Comparison of ENCODE assay signal across 1 cellular context in genomic region chr10:75613685-75614587, GRCh38.
A peak's percentile ranks its signal among the peaks of the same experiment; 100 is the strongest.
TF ChIP-seq lines count a peak whose summit lies in the region.

No MANE protein-coding gene starts in this region.

TF ChIP-seq in HEK293, 187 proteins besides CTCF, POLR2A, EP300 and RAD21 (continued from another document and continues in another):
- no peak; the same call in 1 of the 2 replicates for TF ChIP-seq ZNF221 (tag by site-specific recombination; IDR thresholded peaks at IDR 0.05; ENCODE audit: borderline replicate concordance)
- TF ChIP-seq ZNF146 (tag by site-specific recombination; IDR thresholded peaks at IDR 0.05) = peak; percentile 52
- no peak for TF ChIP-seq ZNF133 (tag by site-specific recombination; IDR thresholded peaks at IDR 0.05)
- TF ChIP-seq ZNF596 (tag by site-specific recombination; IDR thresholded peaks at IDR 0.05) = peak; percentile 89
- TF ChIP-seq ZNF114 (tag by site-specific recombination; IDR thresholded peaks at IDR 0.05) = no peak
- TF ChIP-seq ZNF121 (tag by site-specific recombination; IDR thresholded peaks at IDR 0.05) = peak; percentile 37; the same call in 1 of the 2 replicates
- peak; percentile 95 for TF ChIP-seq ZNF341 (tag by site-specific recombination; IDR thresholded peaks at IDR 0.05; ENCODE audit: low read depth)
- TF ChIP-seq EGR2 (tag by site-specific recombination; IDR thresholded peaks at IDR 0.05; ENCODE audit: low read depth) = no peak
- no peak for TF ChIP-seq ZNF560 (tag by site-specific recombination; IDR thresholded peaks at IDR 0.05; ENCODE audit: borderline replicate concordance)
- TF ChIP-seq ZNF48 (tag by site-specific recombination; IDR thresholded peaks at IDR 0.05) = no peak
- peak; percentile 47; the same call in 1 of the 2 replicates for TF ChIP-seq ZBTB49 (tag by site-specific recombination; IDR thresholded peaks at IDR 0.05; ENCODE audit: low read depth)
- TF ChIP-seq SP7 (tag by site-specific recombination; IDR thresholded peaks at IDR 0.05) = peak; percentile 99
- peak; percentile 74; the same call in 1 of the 2 replicates for TF ChIP-seq ZNF391 (tag by site-specific recombination; IDR thresholded peaks at IDR 0.05; ENCODE audit: borderline replicate concordance, low read depth)
- TF ChIP-seq ZNF660 (tag by site-specific recombination; IDR thresholded peaks at IDR 0.05) = 0 out of 2 replicates have a peak, but pooled peaks have one; percentile 19
- TF ChIP-seq ZNF548 (tag by site-specific recombination; IDR thresholded peaks at IDR 0.05) = no peak
- peak; percentile 98 for TF ChIP-seq OVOL3 (tag by site-specific recombination; IDR thresholded peaks at IDR 0.05)
- TF ChIP-seq ZNF639 (tag by site-specific recombination; IDR thresholded peaks at IDR 0.05) = peak; percentile 85
- no peak; the same call in 1 of the 2 replicates for TF ChIP-seq ZNF514 (tag by site-specific recombination; IDR thresholded peaks at IDR 0.05)
- no peak for TF ChIP-seq ZNF837 (tag by site-specific recombination; IDR thresholded peaks at IDR 0.05)
- TF ChIP-seq ZNF223 (tag by site-specific recombination; IDR thresholded peaks at IDR 0.05) = no peak
- peak; percentile 80 for TF ChIP-seq KLF10 (tag by site-specific recombination; IDR thresholded peaks at IDR 0.05)
- peak; percentile 67 for TF ChIP-seq SCRT1 (tag by site-specific recombination; IDR thresholded peaks at IDR 0.05; ENCODE audit: borderline replicate concordance)
- no peak for TF ChIP-seq ZNF621 (tag by site-specific recombination; IDR thresholded peaks at IDR 0.05)
- TF ChIP-seq ZEB2 (tag by site-specific recombination; IDR thresholded peaks at IDR 0.05) = peak; percentile 96
- no peak for TF ChIP-seq ZFP37 (tag by site-specific recombination; IDR thresholded peaks at IDR 0.05)
- peak; percentile 77; the same call in 1 of the 2 replicates for TF ChIP-seq TSHZ1 (tag by site-specific recombination; IDR thresholded peaks at IDR 0.05; ENCODE audit: borderline replicate concordance)
- TF ChIP-seq ZNF169 (tag by site-specific recombination; IDR thresholded peaks at IDR 0.05) = no peak
- TF ChIP-seq KLF7 (tag by site-specific recombination; IDR thresholded peaks at IDR 0.05; ENCODE audit: borderline replicate concordance) = peak; percentile 90; the same call in 1 of the 2 replicates
- peak; percentile 64; the same call in 1 of the 2 replicates for TF ChIP-seq ZNF626 (tag by site-specific recombination; IDR thresholded peaks at IDR 0.05)
- TF ChIP-seq ZNF76 (tag by site-specific recombination; IDR thresholded peaks at IDR 0.05; ENCODE audit: borderline replicate concordance, low read depth) = peak; percentile 79
- TF ChIP-seq ZBTB20 (tag by site-specific recombination; IDR thresholded peaks at IDR 0.05) = 0 out of 2 replicates have a peak, but pooled peaks have one; percentile 23
- peak; percentile 92 for TF ChIP-seq ZNF664 (tag by site-specific recombination; IDR thresholded peaks at IDR 0.05)
- peak; percentile 76; the same call in 1 of the 2 replicates for TF ChIP-seq ZNF18 (tag by site-specific recombination; IDR thresholded peaks at IDR 0.05)
- peak; percentile 80 for TF ChIP-seq ZNF10 (tag by site-specific recombination; IDR thresholded peaks at IDR 0.05)
- 0 out of 2 replicates have a peak, but pooled peaks have one; percentile 16 for TF ChIP-seq ZFHX2 (tag by site-specific recombination; conservative IDR thresholded peaks at IDR 0.05)
- TF ChIP-seq ZNF571 (tag by site-specific recombination; IDR thresholded peaks at IDR 0.05) = no peak
- TF ChIP-seq ZNF530 (tag by site-specific recombination; IDR thresholded peaks at IDR 0.05; ENCODE audit: low read depth) = no peak
- no peak for TF ChIP-seq ZNF704 (tag by site-specific recombination; IDR thresholded peaks at IDR 0.05)
- no peak for TF ChIP-seq ZNF544 (tag by site-specific recombination; IDR thresholded peaks at IDR 0.05)
- TF ChIP-seq BCL11A (tag by site-specific recombination; IDR thresholded peaks at IDR 0.05; ENCODE audit: low read depth) = no peak; the same call in 1 of the 2 replicates
- TF ChIP-seq ZNF623 (tag by site-specific recombination; IDR thresholded peaks at IDR 0.05) = peak; percentile 13; the same call in 1 of the 2 replicates
- peak; percentile 80 for TF ChIP-seq ZBTB8A (tag by site-specific recombination; IDR thresholded peaks at IDR 0.05)
- TF ChIP-seq ZNF792 (tag by site-specific recombination; IDR thresholded peaks at IDR 0.05) = peak; percentile 85
- peak; percentile 84 for TF ChIP-seq BCL6B (tag by site-specific recombination; IDR thresholded peaks at IDR 0.05)
- TF ChIP-seq ZSCAN5A (tag by site-specific recombination; IDR thresholded peaks at IDR 0.05) = no peak
- TF ChIP-seq BCL11B (tag by site-specific recombination; IDR thresholded peaks at IDR 0.05; ENCODE audit: low read depth) = peak; percentile 97
- TF ChIP-seq ZBTB26 (tag by site-specific recombination; optimal IDR thresholded peaks at IDR 0.05) = no peak
- no peak for TF ChIP-seq REPIN1 (tag by site-specific recombination; IDR thresholded peaks at IDR 0.05; ENCODE audit: low read depth)
- TF ChIP-seq ZNF830 (tag by site-specific recombination; IDR thresholded peaks at IDR 0.05; ENCODE audit: low read depth) = no peak
- TF ChIP-seq GLIS1 (tag by site-specific recombination; IDR thresholded peaks at IDR 0.05) = peak; percentile 22; the same call in 1 of the 2 replicates
- TF ChIP-seq ZNF701 (tag by site-specific recombination; IDR thresholded peaks at IDR 0.05) = no peak
- no peak for TF ChIP-seq ZNF473 (tag by site-specific recombination; IDR thresholded peaks at IDR 0.05)
- peak; percentile 64 for TF ChIP-seq YY1 (tag by site-specific recombination; IDR thresholded peaks at IDR 0.05)
- TF ChIP-seq PRDM6 (tag by site-specific recombination; IDR thresholded peaks at IDR 0.05) = peak; percentile 99
